Comparison of ENCODE assay signal across 8 cellular contexts in genomic region chr16:70253291-70254094, GRCh38. TPM values are rescaled to one million over a fixed set of nuclear protein-coding genes. Genes with fewer than 3 reads are reported as not detected.
DNase-seq lines count a peak whose midpoint lies in the region; ATAC-seq, FAIRE-seq and TF ChIP-seq lines count a peak whose summit lies in the region.

No MANE protein-coding gene starts in this region.

- peaks cover 10% of the 10 kb centered on the region for H3K4me1 Mint-ChIP-seq in activated CD4-positive, alpha-beta T cell treated with anti-CD3 and anti-CD28 coated beads for 36 hours

- TF ChIP-seq POLR2A in HepG2 (IDR thresholded peaks at IDR 0.05; ENCODE audit: insufficient read depth in 1 of 2, low read depth in 2 of 2, low read length in 2 of 2): no peak
- no peak for TF ChIP-seq POLR2A in upper lobe of left lung (IDR thresholded peaks at IDR 0.05)

- ATAC-seq in activated CD4-positive, alpha-beta T cell treated with anti-CD3 and anti-CD28 coated beads for 36 hours: no peak
- ATAC-seq in HepG2 (peak; percentile 25), upper lobe of left lung (ENCODE audit: low FRiP score in 2 of 2) (no peak), GM21576 (IDR thresholded peaks at IDR 0.05; ENCODE audit: unreplicated experiment) (no peak), GM18907 (IDR thresholded peaks at IDR 0.05; ENCODE audit: unreplicated experiment) (no peak)

- H3K9me3 ChIP-seq in HepG2 (ENCODE audit: low read length) (no peaks in the 10 kb centered on the region), upper lobe of left lung (no peaks in the 10 kb centered on the region)

- H3K36me3 ChIP-seq in HepG2 (replicated peaks in 1 of 2; ENCODE audit: control insufficient read depth in 1 of 2, insufficient read depth in 2 of 2, low read length in 2 of 2) (peaks cover 43 to 62% of the 10 kb centered on the region in 2 experiments), upper lobe of left lung (peaks cover 22 to 67% (median 60%) of the 10 kb centered on the region in 4 donors)

- H3K27ac ChIP-seq in HepG2 (ENCODE audit: extremely low read length, insufficient read depth, low read length): no peak overlapping the region
- H3K27ac ChIP-seq in upper lobe of left lung: no peak overlapping the region

- 92% methylated on average over 16 of the region's 16 CpGs for WGBS in HepG2 (ENCODE audit: low lambda C conversion rate)
- WGBS in upper lobe of left lung, 2 donors: 86 to 93% methylated on average over 9 to 14 of the region's 16 CpGs

- TF ChIP-seq CTCF in HepG2 (CRISPR knock-in tag; IDR thresholded peaks at IDR 0.05) (peak; percentile 60), upper lobe of left lung (IDR thresholded peaks at IDR 0.05) (peak; percentile 23 to 52 (median 42))

- H3K27me3 Mint-ChIP-seq in activated CD4-positive, alpha-beta T cell treated with anti-CD3 and anti-CD28 coated beads for 36 hours: no peaks in the 10 kb centered on the region

- H3K79me2 ChIP-seq in HepG2 (ENCODE audit: insufficient read depth, low read length): peaks cover 19% of the 10 kb centered on the region

- TF ChIP-seq EP300 in HepG2 (IDR thresholded peaks at IDR 0.05; ENCODE audit: low read depth in 2 of 2, low read length in 2 of 2): no peak
- no peak for TF ChIP-seq EP300 in HepG2 (CRISPR knock-in tag; IDR thresholded peaks at IDR 0.05; ENCODE audit: borderline replicate concordance)
- TF ChIP-seq EP300 in upper lobe of left lung (IDR thresholded peaks at IDR 0.05): no peak

- no peaks in the 10 kb centered on the region for H3K9me3 Mint-ChIP-seq in activated CD4-positive, alpha-beta T cell treated with anti-CD3 and anti-CD28 coated beads for 36 hours (ENCODE audit: low read depth)

- no peak overlapping the region for H3K4me2 ChIP-seq in HepG2 (ENCODE audit: low read depth, low read length)

- H3K4me1 ChIP-seq in HepG2 (ENCODE audit: insufficient read depth, low read length) (peaks cover 49% of the 10 kb centered on the region), upper lobe of left lung (peaks cover 15 to 24% (median 17%) of the 10 kb centered on the region in 4 donors)

- H3K27me3 ChIP-seq in HepG2 (ENCODE audit: control insufficient read depth in 1 of 2, insufficient read depth in 2 of 2, low read length in 2 of 2) (no peaks in the 10 kb centered on the region), upper lobe of left lung (no peaks in the 10 kb centered on the region)

- peak; percentile 63 for DNase-seq in activated CD4-positive, alpha-beta T cell treated with anti-CD3 and anti-CD28 coated beads for 36 hours
- no peak for DNase-seq in activated CD4-positive, alpha-beta T cell treated with anti-CD3 and anti-CD28 coated beads for 1 hour
- DNase-seq in NCI-H226 (peak; percentile 4), astrocyte of the hippocampus (ENCODE audit: low read depth, low spot score) (peak; percentile 66), HepG2 (ENCODE audit: low spot score) (peak; percentile 45), upper lobe of left lung (no peak)

- intact Hi-C loops in activated CD4-positive, alpha-beta T cell treated with anti-CD3 and anti-CD28 coated beads for 36 hours (cut with DNase I, micrococcal nuclease): loop anchor here in 1 of 2 experiments (10.0 kb wide), 1 partner anchor 271 kb away; the partner anchor contains the start of genes COG4 and SF3B3
- intact Hi-C loops in HepG2 (cut with micrococcal nuclease; ENCODE audit: unreplicated experiment): loop anchor here (1.0 to 5.0 kb wide), 2 partner anchors 14 to 101 kb away; no protein-coding TSS in a partner anchor

- no peak overlapping the region for H3K27ac Mint-ChIP-seq in activated CD4-positive, alpha-beta T cell treated with anti-CD3 and anti-CD28 coated beads for 36 hours

- no peak; the same call in 1 of the 2 replicates for TF ChIP-seq RAD21 in HepG2 (CRISPR knock-in tag; IDR thresholded peaks at IDR 0.05)

- H3K36me3 Mint-ChIP-seq in activated CD4-positive, alpha-beta T cell treated with anti-CD3 and anti-CD28 coated beads for 36 hours (ENCODE audit: low read depth): peaks cover 60% of the 10 kb centered on the region

- in situ Hi-C loops in HepG2 (cut with HindIII; ENCODE audit: extremely low pct_ligation_motif_present, low pct_unique_long_range_greater_than_20kb): loop anchor here (10.0 kb wide), 1 partner anchor 89 kb away; no protein-coding TSS in a partner anchor

- H3K9ac ChIP-seq in HepG2 (ENCODE audit: insufficient read depth, low read depth, low read length): no peak overlapping the region

- no peak overlapping the region for H3K4me3 Mint-ChIP-seq in activated CD4-positive, alpha-beta T cell treated with anti-CD3 and anti-CD28 coated beads for 36 hours

- H3K4me3 ChIP-seq in HepG2 (replicated peaks in 1 of 3; ENCODE audit: insufficient read depth in 1 of 3, low read depth in 2 of 3, low read length in 3 of 3) (no peak overlapping the region), upper lobe of left lung (no peak overlapping the region)

- peaks cover 24% of the 10 kb centered on the region for H4K20me1 ChIP-seq in HepG2 (ENCODE audit: insufficient read depth, low read length)

- H2AFZ ChIP-seq in HepG2 (ENCODE audit: low read length): no peak overlapping the region

- POLR2A ChIA-PET in activated CD4-positive, alpha-beta T cell treated with anti-CD3 and anti-CD28 coated beads for 36 hours (lab: Charles Lee): interaction anchor here (0.8 kb wide), 1 partner anchor 34 kb away, joined by 3 read pairs; no protein-coding TSS in a partner anchor
- POLR2A ChIA-PET in HepG2 (lab: Yijun Ruan, JAX): interaction anchor here (2.1 kb wide), 1 partner anchor 96 kb away, joined by 5 read pairs; no protein-coding TSS in a partner anchor

- no peak for FAIRE-seq in HepG2 (lab: Jason Lieb, UNC)

- CTCF ChIA-PET in activated CD4-positive, alpha-beta T cell treated with anti-CD3 and anti-CD28 coated beads for 36 hours (lab: Charles Lee): interaction anchor here (0.8 to 3.3 kb wide), 7 partner anchors 14 to 316 kb away, joined by 3 to 14 read pairs (median 3); no protein-coding TSS in a partner anchor
- CTCF ChIA-PET in HepG2 (lab: Yijun Ruan, JAX; ENCODE audit: low intra/inter-chr PET ratio, low total read pairs): interaction anchor here (0.9 to 1.4 kb wide), 2 partner anchors 14 to 88 kb away, joined by 4 to 5 read pairs; no protein-coding TSS in a partner anchor

- TSS peak; percentile 36 for BruUV-seq in HepG2 (replicated peaks; lab: Mats Ljungman, UMichigan)

RNA-seq across cellular contexts. Expression of gene EXOSC6, which starts 1.8 kb away (rescaled TPM):
- 10 to 100 TPM; 18.7 to 23.5 TPM for total RNA-seq in activated CD4-positive, alpha-beta T cell treated with anti-CD3 and anti-CD28 coated beads for 36 hours
- total RNA-seq in HepG2 (2016; rRNA removed; fragmentation: Illumina TruSeq; extraction: Trizol) (37.3 and 39.9 TPM in 2 replicates), upper lobe of left lung (10 to 100 TPM; 16.8 to 32.8 (median 20.5) TPM)
- 5.3 and 5.4 TPM in 2 replicates for total RNA-seq in HepG2 (2016; cell fraction: cytosol; rRNA removed; fragmentation: Illumina TruSeq; extraction: Trizol; ENCODE audit: low read depth)
- total RNA-seq in HepG2 (2016; cell fraction: insoluble cytoplasmic fraction; rRNA removed; fragmentation: Illumina TruSeq; extraction: Trizol): 34.7 and 39.3 TPM in 2 replicates
- total RNA-seq in HepG2 (2016; cell fraction: membrane; rRNA removed; fragmentation: Illumina TruSeq; extraction: Trizol): 18.9 and 19.3 TPM in 2 replicates
- 16.9 and 19.9 TPM in 2 replicates for total RNA-seq in HepG2 (2016; cell fraction: nucleus; rRNA removed; fragmentation: Illumina TruSeq; extraction: Trizol)
- 11.9 and 13.1 TPM in 2 replicates for polyA plus RNA-seq in HepG2 (2011; rRNA removed)
- polyA plus RNA-seq in HepG2 (2011; cell fraction: cytosol; rRNA removed): 9.7 and 11.4 TPM in 2 replicates
- 9.3 and 9.8 TPM in 2 replicates for polyA plus RNA-seq in HepG2 (2011; cell fraction: nucleus; rRNA removed)
- 7.2 and 9.5 TPM in 2 replicates for polyA plus RNA-seq in HepG2 (2012)
- polyA plus RNA-seq in HepG2 (2016; cell fraction: cytosol; fragmentation: Illumina TruSeq; extraction: Trizol; ENCODE audit: low read depth): 3.1 and 3.2 TPM in 2 replicates
- polyA plus RNA-seq in HepG2 (2016; cell fraction: insoluble cytoplasmic fraction; fragmentation: Illumina TruSeq; extraction: Trizol; ENCODE audit: low read depth): 28.6 and 29.3 TPM in 2 replicates
- 8.0 and 8.8 TPM in 2 replicates for polyA plus RNA-seq in HepG2 (2016; cell fraction: membrane; fragmentation: Illumina TruSeq; extraction: Trizol; ENCODE audit: low read depth)
- polyA plus RNA-seq in HepG2 (2016; cell fraction: nucleus; fragmentation: Illumina TruSeq; extraction: Trizol; ENCODE audit: insufficient read depth, low read depth): 26.7 and 27.4 TPM in 2 replicates
- polyA minus RNA-seq in HepG2 (2011; rRNA and poly(A)+ RNA removed; ENCODE audit: low replicate concordance): 8.3 and 9.3 TPM in 2 replicates
- 16.9 and 17.1 TPM in 2 replicates for polyA minus RNA-seq in HepG2 (2011; cell fraction: cytosol; rRNA and poly(A)+ RNA removed)
- 11.1 and 13.6 TPM in 2 replicates for polyA minus RNA-seq in HepG2 (2011; cell fraction: nucleus; rRNA and poly(A)+ RNA removed)

RNA-seq across cellular contexts. Expression of gene AARS1, which starts 35.8 kb away (rescaled TPM):
- total RNA-seq in activated CD4-positive, alpha-beta T cell treated with anti-CD3 and anti-CD28 coated beads for 36 hours: 100 to 1,000 TPM; 180 to 189 TPM
- 107 and 132 TPM in 2 replicates for total RNA-seq in HepG2 (2016; rRNA removed; fragmentation: Illumina TruSeq; extraction: Trizol)
- 36.0 and 36.9 TPM in 2 replicates for total RNA-seq in HepG2 (2016; cell fraction: cytosol; rRNA removed; fragmentation: Illumina TruSeq; extraction: Trizol; ENCODE audit: low read depth)
- 106 and 131 TPM in 2 replicates for total RNA-seq in HepG2 (2016; cell fraction: insoluble cytoplasmic fraction; rRNA removed; fragmentation: Illumina TruSeq; extraction: Trizol)
- 22.4 and 24.3 TPM in 2 replicates for total RNA-seq in HepG2 (2016; cell fraction: membrane; rRNA removed; fragmentation: Illumina TruSeq; extraction: Trizol)
- 86.2 and 93.2 TPM in 2 replicates for total RNA-seq in HepG2 (2016; cell fraction: nucleus; rRNA removed; fragmentation: Illumina TruSeq; extraction: Trizol)
- polyA plus RNA-seq in HepG2 (2011; rRNA removed): 132 and 163 TPM in 2 replicates
- 137 and 146 TPM in 2 replicates for polyA plus RNA-seq in HepG2 (2011; cell fraction: cytosol; rRNA removed)
- 133 and 160 TPM in 2 replicates for polyA plus RNA-seq in HepG2 (2011; cell fraction: nucleus; rRNA removed)
- 134 and 189 TPM in 2 replicates for polyA plus RNA-seq in HepG2 (2012)
- polyA plus RNA-seq in HepG2 (2016; cell fraction: cytosol; fragmentation: Illumina TruSeq; extraction: Trizol; ENCODE audit: low read depth): 4.3 and 4.9 TPM in 2 replicates
- polyA plus RNA-seq in HepG2 (2016; cell fraction: insoluble cytoplasmic fraction; fragmentation: Illumina TruSeq; extraction: Trizol; ENCODE audit: low read depth): 108 and 115 TPM in 2 replicates
- polyA plus RNA-seq in HepG2 (2016; cell fraction: membrane; fragmentation: Illumina TruSeq; extraction: Trizol; ENCODE audit: low read depth): 7.9 and 10.8 TPM in 2 replicates
- polyA plus RNA-seq in HepG2 (2016; cell fraction: nucleus; fragmentation: Illumina TruSeq; extraction: Trizol; ENCODE audit: insufficient read depth, low read depth): 108 and 116 TPM in 2 replicates
- 201 and 270 TPM in 2 replicates for polyA minus RNA-seq in HepG2 (2011; rRNA and poly(A)+ RNA removed; ENCODE audit: low replicate concordance)
- 108 and 137 TPM in 2 replicates for polyA minus RNA-seq in HepG2 (2011; cell fraction: cytosol; rRNA and poly(A)+ RNA removed)
- polyA minus RNA-seq in HepG2 (2011; cell fraction: nucleus; rRNA and poly(A)+ RNA removed): 94.2 and 166 TPM in 2 replicates
- total RNA-seq in upper lobe of left lung: 100 to 1,000 TPM in 3 of 6 donors, 10 to 100 TPM in 3; 67.4 to 129 (median 102) TPM

RNA-seq across cellular contexts. Expression of gene DDX19B, which starts 45.5 kb away (rescaled TPM):
- total RNA-seq in activated CD4-positive, alpha-beta T cell treated with anti-CD3 and anti-CD28 coated beads for 36 hours: 10 to 100 TPM; 32.3 to 34.7 TPM
- total RNA-seq in HepG2 (2016; rRNA removed; fragmentation: Illumina TruSeq; extraction: Trizol): 36.2 and 45.1 TPM in 2 replicates
- total RNA-seq in HepG2 (2016; cell fraction: cytosol; rRNA removed; fragmentation: Illumina TruSeq; extraction: Trizol; ENCODE audit: low read depth): 12.8 and 12.9 TPM in 2 replicates
- 39.6 and 45.1 TPM in 2 replicates for total RNA-seq in HepG2 (2016; cell fraction: insoluble cytoplasmic fraction; rRNA removed; fragmentation: Illumina TruSeq; extraction: Trizol)
- 23.3 and 24.2 TPM in 2 replicates for total RNA-seq in HepG2 (2016; cell fraction: membrane; rRNA removed; fragmentation: Illumina TruSeq; extraction: Trizol)
- 19.1 and 19.2 TPM in 2 replicates for total RNA-seq in HepG2 (2016; cell fraction: nucleus; rRNA removed; fragmentation: Illumina TruSeq; extraction: Trizol)
- 40.0 and 48.1 TPM in 2 replicates for polyA plus RNA-seq in HepG2 (2011; rRNA removed)
- polyA plus RNA-seq in HepG2 (2011; cell fraction: cytosol; rRNA removed): 32.7 and 34.5 TPM in 2 replicates
- polyA plus RNA-seq in HepG2 (2011; cell fraction: nucleus; rRNA removed): 37.9 and 40.4 TPM in 2 replicates
- polyA plus RNA-seq in HepG2 (2012): 44.8 and 46.5 TPM in 2 replicates
- polyA plus RNA-seq in HepG2 (2016; cell fraction: cytosol; fragmentation: Illumina TruSeq; extraction: Trizol; ENCODE audit: low read depth): 19.4 and 20.0 TPM in 2 replicates
- 52.7 and 69.9 TPM in 2 replicates for polyA plus RNA-seq in HepG2 (2016; cell fraction: insoluble cytoplasmic fraction; fragmentation: Illumina TruSeq; extraction: Trizol; ENCODE audit: low read depth)
- polyA plus RNA-seq in HepG2 (2016; cell fraction: membrane; fragmentation: Illumina TruSeq; extraction: Trizol; ENCODE audit: low read depth): 27.4 and 28.0 TPM in 2 replicates
- 38.1 and 41.2 TPM in 2 replicates for polyA plus RNA-seq in HepG2 (2016; cell fraction: nucleus; fragmentation: Illumina TruSeq; extraction: Trizol; ENCODE audit: insufficient read depth, low read depth)
- 14.4 and 19.9 TPM in 2 replicates for polyA minus RNA-seq in HepG2 (2011; rRNA and poly(A)+ RNA removed; ENCODE audit: low replicate concordance)
- polyA minus RNA-seq in HepG2 (2011; cell fraction: cytosol; rRNA and poly(A)+ RNA removed): 9.7 and 21.2 TPM in 2 replicates
- polyA minus RNA-seq in HepG2 (2011; cell fraction: nucleus; rRNA and poly(A)+ RNA removed): 19.9 and 21.8 TPM in 2 replicates
- total RNA-seq in upper lobe of left lung: 10 to 100 TPM; 24.0 to 47.0 (median 27.6) TPM

Comparison
In these comparisons a context has a peak if more than half of its experiments do, and no peak if none do; other contexts are left out.
1. DNase-seq: peak in activated CD4-positive, alpha-beta T cell treated with anti-CD3 and anti-CD28 coated beads for 36 hours (single experiment), NCI-H226 (single experiment), astrocyte of the hippocampus (single experiment) and HepG2 (single experiment); none in activated CD4-positive, alpha-beta T cell treated with anti-CD3 and anti-CD28 coated beads for 1 hour (single experiment) and upper lobe of left lung (0 of 2).